Comparison of ENCODE assay signal across 8 cellular contexts in genomic region chr1:13701274-13701650, GRCh38. TPM values are rescaled to one million over a fixed set of nuclear protein-coding genes. Genes with fewer than 3 reads are reported as not detected.
DNase-seq lines count a peak whose midpoint lies in the region; ATAC-seq, FAIRE-seq and TF ChIP-seq lines count a peak whose summit lies in the region.

No MANE protein-coding gene starts in this region.

- no peak for TF ChIP-seq RAD21 in H1 (IDR thresholded peaks at IDR 0.05 in 1 of 2, conservative IDR thresholded peaks at IDR 0.05 in 1 of 2; ENCODE audit: low read depth in 2 of 2, low read length in 2 of 2)

- no peak overlapping the region for H3K4ac ChIP-seq in H1 (replicated peaks; ENCODE audit: insufficient read length, low read depth, low read length)

- TF ChIP-seq EP300 in H1 (IDR thresholded peaks at IDR 0.05; ENCODE audit: borderline replicate concordance in 1 of 2, low read depth in 2 of 2, low read length in 2 of 2) = no peak

- no peak overlapping the region for H2AFZ ChIP-seq in H1 (ENCODE audit: low read length)

- peaks cover 0 to 7% (median 2%) of the 10 kb centered on the region in 4 experiments; a peak in 3 of 7 replicates for H3K4me1 ChIP-seq in H1 (replicated peaks in 1 of 4; ENCODE audit: control insufficient read depth in 3 of 4, insufficient read depth in 4 of 4, low read length in 3 of 4)

- H3K27me3 ChIP-seq in H1 (replicated peaks in 1 of 4; ENCODE audit: control insufficient read depth in 3 of 4, extremely low read depth in 1 of 4, insufficient read depth in 3 of 4, low read length in 3 of 4) = peaks cover 1 to 18% (median 14%) of the 10 kb centered on the region in 4 experiments

- peaks cover 2 to 3% of the 10 kb centered on the region in 2 experiments for H4K20me1 ChIP-seq in H1 (replicated peaks in 1 of 2; ENCODE audit: control insufficient read depth in 1 of 2, insufficient read depth in 2 of 2, low read length in 2 of 2)

- CTCF ChIA-PET in GM10248 (lab: Yijun Ruan, JAX) = interaction anchor here (0.8 to 17.6 kb wide), 3 partner anchors 11 to 48 kb away, joined by 3 to 256 read pairs (median 15); no protein-coding TSS in a partner anchor
- CTCF ChIA-PET in H1 (lab: Charles Lee; ENCODE audit: partially characterized antibody) = interaction anchor here (0.8 kb wide), 1 partner anchor 10 kb away, joined by 3 read pairs; no protein-coding TSS in a partner anchor

- H3K56ac ChIP-seq in H1 (replicated peaks; ENCODE audit: insufficient read length, low read depth, low read length) = no peak overlapping the region

- H2BK20ac ChIP-seq in H1 (ENCODE audit: low read length) = no peak overlapping the region

- WGBS in H1 (ENCODE audit: extremely low coverage in 1 of 2, insufficient coverage in 1 of 2, insufficient read length in 1 of 2, insufficient replicate concordance in 2 of 2, low coverage in 1 of 2, low lambda C conversion rate in 2 of 2, missing lambda C conversion rate in 1 of 2), 2 experiments = 90% methylated on average over 6 of the region's 6 CpGs; no CpG with 5 or more reads in 1 of the 2 experiments

- H4K91ac ChIP-seq in H1 (replicated peaks; ENCODE audit: insufficient read length, low read length) = no peak overlapping the region

- no peak overlapping the region for H2BK12ac ChIP-seq in H1 (ENCODE audit: low read depth, low read length)

- TF ChIP-seq POLR2A in NB4 (IDR thresholded peaks at IDR 0.05; ENCODE audit: extremely low read depth, insufficient read length) (no peak), H1 (IDR thresholded peaks at IDR 0.05; ENCODE audit: control extremely low read depth in 1 of 2, low read depth in 2 of 2, low read length in 2 of 2) (no peak)

- TF ChIP-seq CTCF in GM10248 (IDR thresholded peaks at IDR 0.05; ENCODE audit: control extremely low read depth, extremely low read depth, low read depth, missing control alignments) (no peak), NB4 (IDR thresholded peaks at IDR 0.05; ENCODE audit: low read depth, low read length) (no peak), H1 (IDR thresholded peaks at IDR 0.05; ENCODE audit: control extremely low read depth in 1 of 3, insufficient read depth in 1 of 3, low read depth in 1 of 3, low read length in 3 of 3) (no peak)

- H3K27ac ChIP-seq in H1 (ENCODE audit: low read depth, low read length) = no peak overlapping the region

- no peak overlapping the region for H4K5ac ChIP-seq in H1 (ENCODE audit: insufficient read length, low read depth, low read length)

- POLR2A ChIA-PET in GM10248 (lab: Yijun Ruan, JAX) = interaction anchor here (0.7 kb wide), 1 partner anchor 27 kb away, joined by 3 read pairs; no protein-coding TSS in a partner anchor
- POLR2A ChIA-PET in H1 (lab: Charles Lee; ENCODE audit: partially characterized antibody) = no interaction called here

- H3K9me3 ChIP-seq in H1 (ENCODE audit: insufficient read depth in 2 of 2, low read depth in 1 of 2, low read length in 1 of 2) = peaks cover 9 to 11% of the 10 kb centered on the region in 2 experiments; a peak in 3 of 4 replicates

- H3K14ac ChIP-seq in H1 (ENCODE audit: insufficient read length) = no peak overlapping the region

- H3K79me2 ChIP-seq in H1 (ENCODE audit: control insufficient read depth in 1 of 2, insufficient read depth in 2 of 2, low read length in 2 of 2) = peaks cover 0 to 33% of the 10 kb centered on the region in 2 experiments; a peak in 2 of 4 replicates

- peaks cover 4% of the 10 kb centered on the region for H3K23me2 ChIP-seq in H1 (ENCODE audit: low read depth, low read length)

- H4K8ac ChIP-seq in H1 (ENCODE audit: extremely low read depth, insufficient read depth, low read length) = no peak overlapping the region

- DNase-seq in GM10248 (ENCODE audit: extremely low spot score) (peak; percentile 46), NB4 (ENCODE audit: low read depth) (no peak), H1 (ENCODE audit: low read depth in 1 of 2, low spot score in 2 of 2) (no peak), pons (ENCODE audit: low spot score) (peak; percentile 33), NCI-H1694 (lab: John Stamatoyannopoulos, UW) (no peak), NOMO-1 treated with DMSO at 0.1 percent for 48 hours (lab: John Stamatoyannopoulos, UW; ENCODE audit: unreplicated experiment) (no peak)
- no peak for DNase-seq in activated CD4-positive, alpha-beta T cell treated with anti-CD3 and anti-CD28 coated beads for 4 hours

- H3K36me3 ChIP-seq in H1 (ENCODE audit: control insufficient read depth in 2 of 4, insufficient read depth in 4 of 4, low read length in 3 of 4) = no peaks in the 10 kb centered on the region

- peak overlapping the region; percentile 70 to 79; a peak in 2 of 4 replicates for H3K4me2 ChIP-seq in H1 (ENCODE audit: insufficient read depth in 1 of 2, low read depth in 2 of 2, low read length in 2 of 2)

- no peaks in the 10 kb centered on the region for H3K79me1 ChIP-seq in H1 (ENCODE audit: low read depth, low read length)

- H2BK15ac ChIP-seq in H1 (ENCODE audit: low read length) = no peak overlapping the region

- H3K18ac ChIP-seq in H1 (ENCODE audit: extremely low read depth, low read length) = no peak overlapping the region

- H3K23ac ChIP-seq in H1 (ENCODE audit: insufficient read length) = no peak overlapping the region

- FAIRE-seq in H1 (lab: Jason Lieb, UNC) = no peak

- no peak overlapping the region; a peak in 1 of 7 replicates for H3K9ac ChIP-seq in H1 (replicated peaks in 1 of 4; ENCODE audit: extremely low read depth in 1 of 4, low read depth in 3 of 4, low read length in 3 of 4)

- no peak for ATAC-seq in HG03025 (IDR thresholded peaks at IDR 0.05; ENCODE audit: low FRiP score, unreplicated experiment)

- no peak overlapping the region for H2BK120ac ChIP-seq in H1 (replicated peaks; ENCODE audit: low read depth, low read length)

- H2BK5ac ChIP-seq in H1 (ENCODE audit: low read depth, low read length) = no peak overlapping the region

- H2AK5ac ChIP-seq in H1 (ENCODE audit: low read depth, low read length) = no peak overlapping the region

- H3K4me3 ChIP-seq in NB4 (ENCODE audit: low read depth, low read length) (peak overlapping the region; percentile 77), H1 (ENCODE audit: extremely low read depth in 1 of 4, insufficient read depth in 2 of 4, low read depth in 3 of 4, low read length in 4 of 4) (peak overlapping the region in 1 of 4 experiments; percentile 83; a peak in 2 of 8 replicates)

TF ChIP-seq in H1, 55 proteins besides CTCF, POLR2A, EP300 and RAD21:
- no peak for TF ChIP-seq TBP (IDR thresholded peaks at IDR 0.05; ENCODE audit: low read depth, low read length)
- no peak for TF ChIP-seq CTBP2 (IDR thresholded peaks at IDR 0.05; ENCODE audit: borderline replicate concordance, insufficient read depth, insufficient read length, low read length)
- TF ChIP-seq SIRT6 (IDR thresholded peaks at IDR 0.05; ENCODE audit: low read length) = no peak
- TF ChIP-seq BACH1 (IDR thresholded peaks at IDR 0.05; ENCODE audit: low read length) = no peak
- TF ChIP-seq, protein P1, sequence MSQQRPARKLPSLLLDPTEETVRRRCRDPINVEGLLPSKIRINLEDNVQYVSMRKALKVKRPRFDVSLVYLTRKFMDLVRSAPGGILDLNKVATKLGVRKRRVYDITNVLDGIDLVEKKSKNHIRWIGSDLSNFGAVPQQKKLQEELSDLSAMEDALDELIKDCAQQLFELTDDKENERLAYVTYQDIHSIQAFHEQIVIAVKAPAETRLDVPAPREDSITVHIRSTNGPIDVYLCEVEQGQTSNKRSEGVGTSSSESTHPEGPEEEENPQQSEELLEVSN (IDR thresholded peaks at IDR 0.05) = no peak
- no peak for TF ChIP-seq RXRA (IDR thresholded peaks at IDR 0.05; ENCODE audit: insufficient read depth, low read depth, low read length)
- TF ChIP-seq, protein P2, sequence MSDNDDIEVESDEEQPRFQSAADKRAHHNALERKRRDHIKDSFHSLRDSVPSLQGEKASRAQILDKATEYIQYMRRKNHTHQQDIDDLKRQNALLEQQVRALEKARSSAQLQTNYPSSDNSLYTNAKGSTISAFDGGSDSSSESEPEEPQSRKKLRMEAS (IDR thresholded peaks at IDR 0.05) = no peak
- TF ChIP-seq CEBPB (IDR thresholded peaks at IDR 0.05; ENCODE audit: low read depth, low read length) = no peak
- no peak for TF ChIP-seq USF2 (IDR thresholded peaks at IDR 0.05; ENCODE audit: low read length)
- no peak for TF ChIP-seq TEAD4 (IDR thresholded peaks at IDR 0.05; ENCODE audit: low read depth, low read length)
- TF ChIP-seq PHF8 (conservative IDR thresholded peaks at IDR 0.05; ENCODE audit: low read depth, low read length) = no peak
- TF ChIP-seq SIN3A (conservative IDR thresholded peaks at IDR 0.05 in 1 of 2, IDR thresholded peaks at IDR 0.05 in 1 of 2; ENCODE audit: low read depth in 1 of 2, low read length in 2 of 2) = no peak
- no peak for TF ChIP-seq EZH2 (IDR thresholded peaks at IDR 0.05; ENCODE audit: low read depth, low read length, severe bottlenecking)
- no peak for TF ChIP-seq CHD2 (IDR thresholded peaks at IDR 0.05; ENCODE audit: low read length)
- TF ChIP-seq SP2 (IDR thresholded peaks at IDR 0.05; ENCODE audit: low read length) = no peak
- TF ChIP-seq YY1 (IDR thresholded peaks at IDR 0.05; ENCODE audit: low read depth, low read length) = no peak
- TF ChIP-seq TCF12 (IDR thresholded peaks at IDR 0.05; ENCODE audit: low read depth, low read length) = no peak
- no peak for TF ChIP-seq RBBP5 (IDR thresholded peaks at IDR 0.05; ENCODE audit: borderline replicate concordance, low read depth, low read length)
- no peak for TF ChIP-seq TAF7 (optimal IDR thresholded peaks at IDR 0.05; ENCODE audit: borderline replicate concordance, low read depth, low read length)

RNA-seq across cellular contexts. Expression of gene PRDM2, which starts 1.3 kb away (rescaled TPM):
- 20.2 and 21.2 TPM in 2 replicates for total RNA-seq in H1 (2021; fragmentation: NEBNext Ultra II Directional; extraction: Animal tissue kit (Norgen Biotek cat#: 25700))
- polyA plus RNA-seq in H1 (2011; rRNA removed) = 5.1 and 5.8 TPM in 2 replicates
- 6.6 TPM for polyA plus RNA-seq in H1 (2011; cell fraction: cytosol; rRNA removed)
- polyA plus RNA-seq in H1 (2011; cell fraction: nucleus; rRNA removed) = 7.7 TPM
- polyA plus RNA-seq in H1 (2012, experiment 1 of 2) = 8.2 to 11.1 TPM (median 10.0 TPM) in 4 replicates
- polyA plus RNA-seq in H1 (2012, experiment 2 of 2) = 1.4 TPM
- 14.0 TPM for polyA plus RNA-seq in H1 (2013, experiment 1 of 2)
- polyA plus RNA-seq in H1 (2013, experiment 2 of 2) = 12.8 TPM
- 10.3 and 10.8 TPM in 2 replicates for polyA minus RNA-seq in H1 (2011; rRNA and poly(A)+ RNA removed)
- 7.1 TPM for polyA minus RNA-seq in H1 (2011; cell fraction: cytosol; rRNA and poly(A)+ RNA removed)
- 27.3 TPM for polyA minus RNA-seq in H1 (2011; cell fraction: nucleus; rRNA and poly(A)+ RNA removed)

Comparison
In these comparisons a context has a peak if more than half of its experiments do, and no peak if none do; other contexts are left out.
1. DNase-seq: peak in GM10248 (single experiment) and pons (single experiment); none in NB4 (single experiment), H1 (0 of 2), NCI-H1694 (single experiment), activated CD4-positive, alpha-beta T cell treated with anti-CD3 and anti-CD28 coated beads for 4 hours (0 of 2) and NOMO-1 treated with DMSO at 0.1 percent for 48 hours (single experiment).